21 cellular contexts compared by ENCODE assay signal in genomic region chr1:110008971-110009565, GRCh38. TPM values are rescaled to one million over a fixed set of nuclear protein-coding genes. Genes with fewer than 3 reads are reported as not detected.
DNase-seq lines count a peak whose midpoint lies in the region; ATAC-seq, FAIRE-seq and TF ChIP-seq lines count a peak whose summit lies in the region.
"Had no signal": no experiment of that assay in that cellular context is flagged by ENCODE, and none has a peak within 500 bp of the region (broad histone marks: within the 10 kb centered on the region; RNA-seq: fewer than 3 reads in every experiment).

No MANE protein-coding gene starts in this region.

- no TSS peak for BruUV-seq in HepG2 (replicated peaks; lab: Mats Ljungman, UMichigan)

- WGBS in liver, result 36% methylated on average over 7 of the region's 7 CpGs
- 98% methylated on average over 7 of the region's 7 CpGs for WGBS in HepG2 (ENCODE audit: low lambda C conversion rate)

- POLR2A ChIA-PET in HepG2 (lab: Yijun Ruan, JAX), result no interaction called here

- TF ChIP-seq EP300 in HepG2 (IDR thresholded peaks at IDR 0.05; ENCODE audit: low read depth in 2 of 2, low read length in 2 of 2), result no peak
- TF ChIP-seq EP300 in HepG2 (CRISPR knock-in tag; IDR thresholded peaks at IDR 0.05; ENCODE audit: borderline replicate concordance), result no peak

- TF ChIP-seq CTCF in liver (IDR thresholded peaks at IDR 0.05; ENCODE audit: low read depth, low read length, missing input control) (no peak), HepG2 (CRISPR knock-in tag; IDR thresholded peaks at IDR 0.05) (no peak), dorsolateral prefrontal cortex (IDR thresholded peaks at IDR 0.05 in 54 of 56, conservative IDR thresholded peaks at IDR 0.05 in 2 of 56; ENCODE audit: low read depth in 1 of 56, partially characterized antibody in 56 of 56) (no peak)

- peaks cover 23% of the 10 kb centered on the region for H3K79me2 ChIP-seq in HepG2 (ENCODE audit: insufficient read depth, low read length)

- H3K4me2 ChIP-seq in HepG2 (ENCODE audit: low read depth, low read length), result no peak overlapping the region
- H3K4me2 ChIP-seq: KMS-11 had no signal

- CTCF ChIA-PET in HepG2 (lab: Yijun Ruan, JAX; ENCODE audit: low intra/inter-chr PET ratio, low total read pairs), result no interaction called here

- no peak for FAIRE-seq in HepG2 (lab: Jason Lieb, UNC)
- FAIRE-seq: RCC 7860 had no signal

- H3K4me3 ChIP-seq in liver (ENCODE audit: low read depth in 1 of 3, low read length in 3 of 3), result no peak overlapping the region
- H3K4me3 ChIP-seq in HepG2 (replicated peaks in 1 of 3; ENCODE audit: insufficient read depth in 1 of 3, low read depth in 2 of 3, low read length in 3 of 3), result no peak overlapping the region
- H3K4me3 ChIP-seq in dorsolateral prefrontal cortex, result no peak overlapping the region
- H3K4me3 ChIP-seq: SJCRH30 had no signal

- TF ChIP-seq RAD21 in liver (IDR thresholded peaks at IDR 0.05) (peak in 1 of 2 donors; percentile 28), HepG2 (CRISPR knock-in tag; IDR thresholded peaks at IDR 0.05) (no peak)

- no peaks in the 10 kb centered on the region for H3K27me3 ChIP-seq in liver (ENCODE audit: control insufficient read depth in 4 of 4, insufficient read depth in 4 of 4, low read length in 3 of 4)
- no peaks in the 10 kb centered on the region for H3K27me3 ChIP-seq in HepG2 (ENCODE audit: control insufficient read depth in 1 of 2, insufficient read depth in 2 of 2, low read length in 2 of 2)
- no peaks in the 10 kb centered on the region for H3K27me3 ChIP-seq in dorsolateral prefrontal cortex
- H3K27me3 ChIP-seq: BE2C, SJCRH30 had no signal

- peaks cover 0 to 16% (median 5%) of the 10 kb centered on the region in 4 donors for H3K36me3 ChIP-seq in liver (ENCODE audit: control insufficient read depth in 4 of 4, insufficient read depth in 3 of 4, low read depth in 1 of 4, low read length in 3 of 4)
- H3K36me3 ChIP-seq in HepG2 (replicated peaks in 1 of 2; ENCODE audit: control insufficient read depth in 1 of 2, insufficient read depth in 2 of 2, low read length in 2 of 2), result peaks cover 17 to 54% of the 10 kb centered on the region in 2 experiments

- no peak for DNase-seq in HepG2 (ENCODE audit: low spot score)
- no peak for DNase-seq in dorsolateral prefrontal cortex
- peak; percentile 56 for DNase-seq in myocyte (ENCODE audit: low read depth)
- no peak for DNase-seq in NCI-H82 (lab: John Stamatoyannopoulos, UW)
- DNase-seq in NK-92 treated with Interleukin-12 subunit alpha and Interleukin-12 subunit beta, amount 100 ng/mL, for 24 hours (lab: John Stamatoyannopoulos, UW), result no peak
- DNase-seq: BE2C, EL, GF-D8, H7, HFFc6, NCI-H1105, NCI-H146, NCI-H2029, NCI-H226, NCI-H510A treated with DMSO at 0.1 percent for 48 hours, NCI-H774, SJCRH30 had no signal

- H4K20me1 ChIP-seq in HepG2 (ENCODE audit: insufficient read depth, low read length), result no peaks in the 10 kb centered on the region

- H3K27ac ChIP-seq in liver (ENCODE audit: low read depth in 1 of 2, low read length in 2 of 2), result no peak overlapping the region
- H3K27ac ChIP-seq in HepG2 (ENCODE audit: extremely low read length, insufficient read depth, low read length), result no peak overlapping the region
- peak overlapping the region in 50 of 59 donors; percentile 1 to 99 (median 59) for H3K27ac ChIP-seq in dorsolateral prefrontal cortex
- H3K27ac ChIP-seq: KMS-11, SJCRH30 had no signal

- no peak overlapping the region for H3K9ac ChIP-seq in liver (ENCODE audit: low read depth in 1 of 2, low read length in 2 of 2)
- H3K9ac ChIP-seq in HepG2 (ENCODE audit: insufficient read depth, low read depth, low read length), result no peak overlapping the region
- H3K9ac ChIP-seq: KMS-11 had no signal

- ATAC-seq in HepG2 (no peak), GM18520 (IDR thresholded peaks at IDR 0.05; ENCODE audit: unreplicated experiment) (no peak)

- H2AFZ ChIP-seq in HepG2 (ENCODE audit: low read length), result no peak overlapping the region

- H3K4me1 ChIP-seq in liver (ENCODE audit: control insufficient read depth in 4 of 4, insufficient read depth in 4 of 4, low read length in 3 of 4), result peaks cover 2 to 69% (median 46%) of the 10 kb centered on the region in 4 donors
- peaks cover 16% of the 10 kb centered on the region for H3K4me1 ChIP-seq in HepG2 (ENCODE audit: insufficient read depth, low read length)
- H3K4me1 ChIP-seq: SJCRH30 had no signal

- intact Hi-C loops in HepG2 (cut with micrococcal nuclease; ENCODE audit: unreplicated experiment), result no loop called here
- intact Hi-C loops in dorsolateral prefrontal cortex (cut with DNase I), result no loop called here

- H3K9me3 ChIP-seq in liver (ENCODE audit: control insufficient read depth in 4 of 4, low read length in 3 of 4), result no peaks in the 10 kb centered on the region
- H3K9me3 ChIP-seq in HepG2 (ENCODE audit: low read length), result no peaks in the 10 kb centered on the region
- H3K9me3 ChIP-seq: BE2C, SJCRH30 had no signal

- TF ChIP-seq POLR2A in HepG2 (IDR thresholded peaks at IDR 0.05; ENCODE audit: insufficient read depth in 1 of 2, low read depth in 2 of 2, low read length in 2 of 2), result no peak

- in situ Hi-C loops in HepG2 (cut with HindIII; ENCODE audit: extremely low pct_ligation_motif_present, low pct_unique_long_range_greater_than_20kb), result no loop called here

TF ChIP-seq in liver, 16 proteins besides CTCF, POLR2A, EP300 and RAD21 (continues in another document):
- TF ChIP-seq YY1 (IDR thresholded peaks at IDR 0.05) (peak; percentile 62), TAF1 (conservative IDR thresholded peaks at IDR 0.05) (no peak), RXRA (IDR thresholded peaks at IDR 0.05) (peak; percentile 63 to 66)

TF ChIP-seq in HepG2, 621 proteins besides CTCF, POLR2A, EP300 and RAD21 (continues in another document):
- TF ChIP-seq ZSCAN30 (CRISPR knock-in tag; IDR thresholded peaks at IDR 0.05), result no peak
- no peak for TF ChIP-seq NAIF1 (CRISPR knock-in tag; IDR thresholded peaks at IDR 0.05; ENCODE audit: borderline replicate concordance)
- TF ChIP-seq ZNF136 (CRISPR knock-in tag; IDR thresholded peaks at IDR 0.05; ENCODE audit: low read depth), result no peak
- TF ChIP-seq FIP1L1 (IDR thresholded peaks at IDR 0.05; ENCODE audit: borderline replicate concordance, insufficient read depth, low read depth, low read length), result no peak
- TF ChIP-seq POGZ (CRISPR knock-in tag; IDR thresholded peaks at IDR 0.05), result no peak

RNA-seq across cellular contexts. Expression of gene AHCYL1, which starts 24.5 kb away (rescaled TPM):
- total RNA-seq in liver (10 to 100 TPM; 27.1 to 40.7 TPM), HepG2 (2016; rRNA removed; fragmentation: Illumina TruSeq; extraction: Trizol) (40.9 and 63.2 TPM in 2 replicates), dorsolateral prefrontal cortex (100 to 1,000 TPM; 172 to 665 (median 292) TPM), myocyte (36.3 and 41.5 TPM in 2 replicates)
- polyA plus RNA-seq in liver (10 to 100 TPM; 24.9 to 33.5 TPM), HepG2 (2011; rRNA removed) (69.4 and 76.3 TPM in 2 replicates)
- 3.7 and 5.4 TPM in 2 replicates for total RNA-seq in HepG2 (2016; cell fraction: cytosol; rRNA removed; fragmentation: Illumina TruSeq; extraction: Trizol; ENCODE audit: low read depth)
- 40.0 and 59.5 TPM in 2 replicates for total RNA-seq in HepG2 (2016; cell fraction: insoluble cytoplasmic fraction; rRNA removed; fragmentation: Illumina TruSeq; extraction: Trizol)
- 22.3 and 23.2 TPM in 2 replicates for total RNA-seq in HepG2 (2016; cell fraction: membrane; rRNA removed; fragmentation: Illumina TruSeq; extraction: Trizol)
- 37.9 and 43.8 TPM in 2 replicates for total RNA-seq in HepG2 (2016; cell fraction: nucleus; rRNA removed; fragmentation: Illumina TruSeq; extraction: Trizol)
- polyA plus RNA-seq in HepG2 (2011; cell fraction: cytosol; rRNA removed), result 38.4 and 54.0 TPM in 2 replicates
- polyA plus RNA-seq in HepG2 (2011; cell fraction: nucleus; rRNA removed), result 64.7 and 65.0 TPM in 2 replicates
- polyA plus RNA-seq in HepG2 (2012), result 76.2 and 86.9 TPM in 2 replicates
- 3.1 TPM in 2 replicates for polyA plus RNA-seq in HepG2 (2016; cell fraction: cytosol; fragmentation: Illumina TruSeq; extraction: Trizol; ENCODE audit: low read depth)
- polyA plus RNA-seq in HepG2 (2016; cell fraction: insoluble cytoplasmic fraction; fragmentation: Illumina TruSeq; extraction: Trizol; ENCODE audit: low read depth), result 70.3 and 75.5 TPM in 2 replicates
- 12.5 and 13.4 TPM in 2 replicates for polyA plus RNA-seq in HepG2 (2016; cell fraction: membrane; fragmentation: Illumina TruSeq; extraction: Trizol; ENCODE audit: low read depth)
- 70.7 and 72.2 TPM in 2 replicates for polyA plus RNA-seq in HepG2 (2016; cell fraction: nucleus; fragmentation: Illumina TruSeq; extraction: Trizol; ENCODE audit: insufficient read depth, low read depth)
- polyA minus RNA-seq in HepG2 (2011; rRNA and poly(A)+ RNA removed; ENCODE audit: low replicate concordance), result 45.5 and 101 TPM in 2 replicates
- polyA minus RNA-seq in HepG2 (2011; cell fraction: cytosol; rRNA and poly(A)+ RNA removed), result 37.5 and 49.8 TPM in 2 replicates
- polyA minus RNA-seq in HepG2 (2011; cell fraction: nucleus; rRNA and poly(A)+ RNA removed), result 38.5 and 46.5 TPM in 2 replicates
- 90.9 TPM for polyA plus RNA-seq in myocyte (2012)

RNA-seq across cellular contexts. Expression of gene STRIP1, which starts 25.4 kb away (rescaled TPM):
- 10 to 100 TPM; 20.5 to 22.8 TPM for total RNA-seq in liver
- polyA plus RNA-seq in liver, result 1 to 10 TPM; 5.8 to 6.0 TPM
- total RNA-seq in HepG2 (2016; rRNA removed; fragmentation: Illumina TruSeq; extraction: Trizol), result 16.3 and 27.9 TPM in 2 replicates
- total RNA-seq in HepG2 (2016; cell fraction: cytosol; rRNA removed; fragmentation: Illumina TruSeq; extraction: Trizol; ENCODE audit: low read depth), result 6.2 and 7.1 TPM in 2 replicates
- 14.0 and 27.8 TPM in 2 replicates for total RNA-seq in HepG2 (2016; cell fraction: insoluble cytoplasmic fraction; rRNA removed; fragmentation: Illumina TruSeq; extraction: Trizol)
- total RNA-seq in HepG2 (2016; cell fraction: membrane; rRNA removed; fragmentation: Illumina TruSeq; extraction: Trizol), result 10.0 and 13.7 TPM in 2 replicates
- total RNA-seq in HepG2 (2016; cell fraction: nucleus; rRNA removed; fragmentation: Illumina TruSeq; extraction: Trizol), result 37.6 and 44.2 TPM in 2 replicates
- polyA plus RNA-seq in HepG2 (2011; rRNA removed), result 20.9 and 26.3 TPM in 2 replicates
- 15.1 and 16.2 TPM in 2 replicates for polyA plus RNA-seq in HepG2 (2011; cell fraction: cytosol; rRNA removed)
- polyA plus RNA-seq in HepG2 (2011; cell fraction: nucleus; rRNA removed), result 91.2 and 91.4 TPM in 2 replicates
- polyA plus RNA-seq in HepG2 (2012), result 16.7 and 21.2 TPM in 2 replicates
- 1.0 and 1.3 TPM in 2 replicates for polyA plus RNA-seq in HepG2 (2016; cell fraction: cytosol; fragmentation: Illumina TruSeq; extraction: Trizol; ENCODE audit: low read depth)
- polyA plus RNA-seq in HepG2 (2016; cell fraction: insoluble cytoplasmic fraction; fragmentation: Illumina TruSeq; extraction: Trizol; ENCODE audit: low read depth), result 10.0 and 11.4 TPM in 2 replicates
- polyA plus RNA-seq in HepG2 (2016; cell fraction: membrane; fragmentation: Illumina TruSeq; extraction: Trizol; ENCODE audit: low read depth), result 2.5 and 2.7 TPM in 2 replicates
- polyA plus RNA-seq in HepG2 (2016; cell fraction: nucleus; fragmentation: Illumina TruSeq; extraction: Trizol; ENCODE audit: insufficient read depth, low read depth), result 50.1 TPM in 2 replicates
- 42.0 and 70.7 TPM in 2 replicates for polyA minus RNA-seq in HepG2 (2011; rRNA and poly(A)+ RNA removed; ENCODE audit: low replicate concordance)
- polyA minus RNA-seq in HepG2 (2011; cell fraction: cytosol; rRNA and poly(A)+ RNA removed), result 12.7 and 13.3 TPM in 2 replicates
- 70.0 and 73.5 TPM in 2 replicates for polyA minus RNA-seq in HepG2 (2011; cell fraction: nucleus; rRNA and poly(A)+ RNA removed)
- total RNA-seq in dorsolateral prefrontal cortex, result 10 to 100 TPM; 45.9 to 78.9 (median 61.2) TPM
- total RNA-seq in myocyte, result 50.9 and 53.1 TPM in 2 replicates
- 37.6 TPM for polyA plus RNA-seq in myocyte (2012)

Comparison
In these comparisons a context has a peak if more than half of its experiments do, and no peak if none do; other contexts are left out.
1. H3K27ac ChIP-seq: peak in dorsolateral prefrontal cortex (50 of 59); none in liver (0 of 2) and HepG2 (single experiment).